18 cellular contexts compared by ENCODE assay signal in genomic region chr9:87786423-87786822, GRCh38.
"Had no signal": no experiment of that assay in that cellular context is flagged by ENCODE, and none has a peak within 500 bp of the region (broad histone marks: within the 10 kb centered on the region; RNA-seq: fewer than 3 reads in every experiment).

No MANE protein-coding gene starts in this region.

- H3K27ac ChIP-seq: gastrocnemius medialis, left ventricle myocardium inferior, neural progenitor cell, right atrium auricular region, suprapubic skin, transverse colon, vagina had no signal

- H3K4me2 ChIP-seq: neural progenitor cell had no signal

- H3K27me3 ChIP-seq: gastrocnemius medialis, neural progenitor cell, right atrium auricular region, suprapubic skin, transverse colon, vagina had no signal

- H3K4me3 ChIP-seq: gastrocnemius medialis, left ventricle myocardium inferior, neural progenitor cell, right atrium auricular region, suprapubic skin, transverse colon, vagina had no signal

- H3K27ac Mint-ChIP-seq: activated CD8-positive, alpha-beta T cell treated with anti-CD3 and anti-CD28 coated beads, Interleukin-2, amount 10 ng/mL, durations not matched to agents 7 days and 5 days; activated naive CD4-positive, alpha-beta T cell treated with anti-CD3 and anti-CD28 coated beads, Interleukin-2, amount 50 U/mL, for 72 hours; activated T-cell treated with anti-CD3 and anti-CD28 coated beads, Interleukin-2, amount 50 U/mL, for 24 hours; naive thymus-derived CD4-positive, alpha-beta T cell; neural progenitor cell; stimulated activated naive CD8-positive, alpha-beta T cell treated with anti-CD3 and anti-CD28 coated beads, Interleukin-15, Interleukin-2, amounts not matched to agents 100 ng/mL and 50 ng/mL, for 24 hours; T-helper 17 cell had no signal

- H3K4me3 Mint-ChIP-seq: activated CD8-positive, alpha-beta T cell treated with anti-CD3 and anti-CD28 coated beads, Interleukin-2, amount 10 ng/mL, durations not matched to agents 7 days and 5 days; activated T-cell treated with anti-CD3 and anti-CD28 coated beads, Interleukin-2, amount 50 U/mL, for 24 hours; naive thymus-derived CD4-positive, alpha-beta T cell; neural progenitor cell; stimulated activated naive CD8-positive, alpha-beta T cell treated with anti-CD3 and anti-CD28 coated beads, Interleukin-15, Interleukin-2, amounts not matched to agents 100 ng/mL and 50 ng/mL, for 24 hours; T-helper 17 cell had no signal

- H3K9ac ChIP-seq: neural progenitor cell had no signal

- H3K9me3 ChIP-seq: gastrocnemius medialis, left ventricle myocardium inferior, right atrium auricular region, suprapubic skin, transverse colon, vagina had no signal

- H3K4me1 ChIP-seq: gastrocnemius medialis, neural progenitor cell, right atrium auricular region, suprapubic skin, transverse colon, vagina had no signal

- H3K4me1 Mint-ChIP-seq: T-helper 17 cell had no signal

- H3K36me3 ChIP-seq: gastrocnemius medialis, left ventricle myocardium inferior, neural progenitor cell, right atrium auricular region, suprapubic skin, transverse colon, vagina, WERI-Rb-1 had no signal

- DNase-seq: activated CD8-positive, alpha-beta T cell treated with anti-CD3 and anti-CD28 coated beads, Interleukin-2, amount 10 ng/mL, durations not matched to agents 7 days and 5 days; activated gamma-delta T cell treated with Interleukin-2 at 50 U/mL for 16 hours; activated T-cell treated with anti-CD3 and anti-CD28 coated beads, Interleukin-2, amount 50 U/mL, for 24 hours; amniotic stem cell; gastrocnemius medialis; head of caudate nucleus; left ventricle myocardium inferior; mesendoderm; naive thymus-derived CD4-positive, alpha-beta T cell; T-helper 17 cell; transverse colon; WERI-Rb-1 had no signal

- H3K36me3 Mint-ChIP-seq: activated naive CD4-positive, alpha-beta T cell treated with anti-CD3 and anti-CD28 coated beads, Interleukin-2, amount 50 U/mL, for 72 hours; neural progenitor cell had no signal

- H2AFZ ChIP-seq: neural progenitor cell had no signal

- ATAC-seq: activated CD8-positive, alpha-beta T cell treated with anti-CD3 and anti-CD28 coated beads, Interleukin-2, amount 10 ng/mL, durations not matched to agents 7 days and 5 days; gastrocnemius medialis; naive thymus-derived CD4-positive, alpha-beta T cell; T-helper 17 cell had no signal

- H3K9me3 Mint-ChIP-seq: activated naive CD4-positive, alpha-beta T cell treated with anti-CD3 and anti-CD28 coated beads, Interleukin-2, amount 50 U/mL, for 72 hours; activated T-cell treated with anti-CD3 and anti-CD28 coated beads, Interleukin-2, amount 50 U/mL, for 24 hours; stimulated activated naive CD8-positive, alpha-beta T cell treated with anti-CD3 and anti-CD28 coated beads, Interleukin-15, Interleukin-2, amounts not matched to agents 100 ng/mL and 50 ng/mL, for 24 hours had no signal
